ENCODE assay signal across 22 cellular contexts in genomic region chr5:143409972-143410371, GRCh38. TPM values are rescaled to one million over a fixed set of nuclear protein-coding genes. Genes with fewer than 3 reads are reported as not detected.
DNase-seq lines count a peak whose midpoint lies in the region; ATAC-seq and TF ChIP-seq lines count a peak whose summit lies in the region.
"Had no signal": no experiment of that assay in that cellular context is flagged by ENCODE, and none has a peak within 500 bp of the region (broad histone marks: within the 10 kb centered on the region; RNA-seq: fewer than 3 reads in every experiment).

No MANE protein-coding gene starts in this region.

- peaks cover 93% of the 10 kb centered on the region for H3K4me1 ChIP-seq in DND-41 (ENCODE audit: insufficient read depth, low read length)
- peaks cover 0 to 21% of the 10 kb centered on the region in 2 donors for H3K4me1 ChIP-seq in naive thymus-derived CD4-positive, alpha-beta T cell (ENCODE audit: control insufficient read depth in 2 of 2, insufficient read depth in 2 of 2, low read length in 2 of 2)

- peaks cover 93% of the 10 kb centered on the region for H3K79me2 ChIP-seq in DND-41 (ENCODE audit: insufficient read depth, low read length)

- H3K9me3 Mint-ChIP-seq in T-cell, result no peaks in the 10 kb centered on the region
- H3K9me3 Mint-ChIP-seq in activated T-helper 17 cell treated with anti-CD3 and anti-CD28 coated beads, Interleukin-2, amount 50 U/mL, for 72 hours, result no peaks in the 10 kb centered on the region
- peaks cover 0 to 6% (median 0%) of the 10 kb centered on the region in 11 donors for H3K9me3 Mint-ChIP-seq in naive thymus-derived CD4-positive, alpha-beta T cell
- H3K9me3 Mint-ChIP-seq: CD8-positive, alpha-beta T cell had no signal

- H3K36me3 ChIP-seq in DND-41 (ENCODE audit: insufficient read depth, low read length), result peaks cover 3% of the 10 kb centered on the region; the same call in 1 of the 2 replicates
- peaks cover 0 to 4% (median 0%) of the 10 kb centered on the region in 3 experiments for H3K36me3 ChIP-seq in naive thymus-derived CD4-positive, alpha-beta T cell (ENCODE audit: control insufficient read depth in 2 of 3, insufficient read depth in 3 of 3, low read length in 3 of 3)

- H3K27me3 ChIP-seq in DND-41 (ENCODE audit: insufficient read depth, low read length, poor library complexity), result no peaks in the 10 kb centered on the region
- no peaks in the 10 kb centered on the region for H3K27me3 ChIP-seq in naive thymus-derived CD4-positive, alpha-beta T cell (ENCODE audit: control insufficient read depth in 2 of 2, insufficient read depth in 2 of 2, low read length in 2 of 2)

- no peak overlapping the region for H3K4me3 Mint-ChIP-seq in T-cell
- peak overlapping the region; percentile 13 for H3K4me3 Mint-ChIP-seq in activated T-helper 17 cell treated with anti-CD3 and anti-CD28 coated beads, Interleukin-2, amount 50 U/mL, for 72 hours
- no peak overlapping the region for H3K4me3 Mint-ChIP-seq in naive thymus-derived CD4-positive, alpha-beta T cell
- H3K4me3 Mint-ChIP-seq: CD8-positive, alpha-beta T cell had no signal

- ATAC-seq in DND-41 (ENCODE audit: insufficient read depth, low read depth) (0 out of 3 replicates have a peak, but pooled peaks have one; percentile 15), T-cell (replicated peaks in 1 of 4) (peak in 3 of 4 experiments; percentile 3 to 7 (median 6)), GM21526 (IDR thresholded peaks at IDR 0.05; ENCODE audit: low FRiP score, unreplicated experiment) (no peak), HG02884 (IDR thresholded peaks at IDR 0.05; ENCODE audit: unreplicated experiment) (no peak)
- ATAC-seq in activated T-helper 17 cell treated with anti-CD3 and anti-CD28 coated beads, Interleukin-2, amount 50 U/mL, for 72 hours (replicated peaks), result no peak
- peak; percentile 19 for ATAC-seq in naive thymus-derived CD4-positive, alpha-beta T cell
- ATAC-seq: CD8-positive, alpha-beta T cell; HepG2; K562 had no signal

- TF ChIP-seq CTCF in DND-41 (IDR thresholded peaks at IDR 0.05; ENCODE audit: borderline replicate concordance, extremely low read depth, low read length, poor library complexity, severe bottlenecking), result no peak

- H3K27me3 Mint-ChIP-seq in T-cell, result no peaks in the 10 kb centered on the region
- H3K27me3 Mint-ChIP-seq in activated T-helper 17 cell treated with anti-CD3 and anti-CD28 coated beads, Interleukin-2, amount 50 U/mL, for 72 hours, result no peaks in the 10 kb centered on the region
- H3K27me3 Mint-ChIP-seq in naive thymus-derived CD4-positive, alpha-beta T cell, result no peaks in the 10 kb centered on the region

- CTCF ChIA-PET in T-cell (lab: Charles Lee), result interaction anchor here in 1 of 2 donors (1.1 kb wide), 1 partner anchor 406 kb away, joined by 4 read pairs; no protein-coding TSS in a partner anchor
- CTCF ChIA-PET in naive thymus-derived CD4-positive, alpha-beta T cell (lab: Charles Lee), result interaction anchor here (2.9 kb wide), 1 partner anchor 24 kb away, joined by 8 read pairs; no protein-coding TSS in a partner anchor

- no peaks in the 10 kb centered on the region for H3K9me3 ChIP-seq in DND-41 (ENCODE audit: insufficient read depth, low read length, severe bottlenecking)
- H3K9me3 ChIP-seq in naive thymus-derived CD4-positive, alpha-beta T cell (ENCODE audit: control insufficient read depth in 2 of 3, low read length in 3 of 3), result no peaks in the 10 kb centered on the region

- peaks cover 12% of the 10 kb centered on the region for H3K36me3 Mint-ChIP-seq in T-cell
- peaks cover 5% of the 10 kb centered on the region for H3K36me3 Mint-ChIP-seq in activated T-helper 17 cell treated with anti-CD3 and anti-CD28 coated beads, Interleukin-2, amount 50 U/mL, for 72 hours (ENCODE audit: low read depth)
- H3K36me3 Mint-ChIP-seq in naive thymus-derived CD4-positive, alpha-beta T cell, result peaks cover 0 to 18% (median 7%) of the 10 kb centered on the region in 5 donors

- no peaks in the 10 kb centered on the region for H4K20me1 ChIP-seq in DND-41 (ENCODE audit: insufficient read depth, low read length)

- H3K9ac ChIP-seq in DND-41 (ENCODE audit: low read depth, low read length), result no peak overlapping the region; the same call in 1 of the 2 replicates

- intact Hi-C loops in naive thymus-derived CD4-positive, alpha-beta T cell (cut with micrococcal nuclease), result loop anchor here in 1 of 2 donors (10.0 kb wide), 2 partner anchors 555 to 1795 kb away; partner anchors contain the start of gene DIAPH1

- no peak for DNase-seq in DND-41
- DNase-seq in T-cell, result no peak
- peak in 2 of 9 donors; percentile 17 to 25 for DNase-seq in naive thymus-derived CD4-positive, alpha-beta T cell
- no peak for DNase-seq in globus pallidus (ENCODE audit: low spot score)
- DNase-seq: CD8-positive, alpha-beta T cell; DMS153; NCI-H1105; NCI-H146; NCI-H2029; NCI-H2227 treated with DMSO at 0.1 percent for 48 hours; NCI-H510A; PC-9; RPMI8226; SHP77 treated with DMSO at 0.1 percent for 48 hours had no signal

- H3K4me3 ChIP-seq in DND-41 (ENCODE audit: low read depth in 1 of 2, low read length in 2 of 2), result no peak overlapping the region
- no peak overlapping the region for H3K4me3 ChIP-seq in naive thymus-derived CD4-positive, alpha-beta T cell (ENCODE audit: low read length)
- H3K4me3 ChIP-seq: K562, PC-9, SK-N-MC had no signal

- no peak overlapping the region; the same call in 1 of the 2 replicates for H2AFZ ChIP-seq in DND-41 (ENCODE audit: low read depth, low read length)
- H2AFZ ChIP-seq: PC-9 had no signal

- peak overlapping the region; percentile 23 to 86 for H3K27ac Mint-ChIP-seq in T-cell
- H3K27ac Mint-ChIP-seq in activated T-helper 17 cell treated with anti-CD3 and anti-CD28 coated beads, Interleukin-2, amount 50 U/mL, for 72 hours, result no peak overlapping the region
- H3K27ac Mint-ChIP-seq in naive thymus-derived CD4-positive, alpha-beta T cell, result peak overlapping the region in 2 of 9 donors; percentile 27 to 59
- H3K27ac Mint-ChIP-seq: CD8-positive, alpha-beta T cell had no signal

- POLR2A ChIA-PET in T-cell (lab: Charles Lee), result interaction anchor here in 1 of 2 donors (0.6 to 3.4 kb wide), 6 partner anchors 13 to 1301 kb away, joined by 3 to 16 read pairs (median 4); no protein-coding TSS in a partner anchor
- POLR2A ChIA-PET in naive thymus-derived CD4-positive, alpha-beta T cell (lab: Charles Lee), result interaction anchor here (7.8 kb wide), 1 partner anchor 24 kb away, joined by 38 read pairs; no protein-coding TSS in a partner anchor

- H3K4me1 Mint-ChIP-seq in T-cell, result peaks cover 16 to 56% (median 31%) of the 10 kb centered on the region in 3 donors
- peaks cover 12% of the 10 kb centered on the region for H3K4me1 Mint-ChIP-seq in activated T-helper 17 cell treated with anti-CD3 and anti-CD28 coated beads, Interleukin-2, amount 50 U/mL, for 72 hours
- H3K4me1 Mint-ChIP-seq in naive thymus-derived CD4-positive, alpha-beta T cell, result peaks cover 5 to 26% (median 8%) of the 10 kb centered on the region in 7 donors

- peak overlapping the region; percentile 33; the same call in 1 of the 2 replicates for H3K4me2 ChIP-seq in DND-41 (ENCODE audit: insufficient read depth, low read length)
- H3K4me2 ChIP-seq: PC-9 had no signal

- H3K27ac ChIP-seq in DND-41 (ENCODE audit: low read length), result peak overlapping the region; percentile 60
- no peak overlapping the region for H3K27ac ChIP-seq in naive thymus-derived CD4-positive, alpha-beta T cell (ENCODE audit: low read depth, low read length)
- H3K27ac ChIP-seq: HL-60, PC-9, SK-N-MC had no signal

RNA-seq across cellular contexts. Expression of gene NR3C1, which starts 6.5 kb away (rescaled TPM):
- 100 to 1,000 TPM; 108 to 156 (median 122) TPM for total RNA-seq in T-cell
- total RNA-seq in activated T-helper 17 cell treated with anti-CD3 and anti-CD28 coated beads, Interleukin-2, amount 50 U/mL, for 72 hours, result 10 to 100 TPM; 33.2 to 48.3 TPM
- 100 to 1,000 TPM in 3 of 5 experiments, 10 to 100 TPM in 2; 68.0 to 140 (median 121) TPM for total RNA-seq in naive thymus-derived CD4-positive, alpha-beta T cell
- 10 to 100 TPM; 86.1 to 90.2 TPM for polyA plus RNA-seq in naive thymus-derived CD4-positive, alpha-beta T cell
- total RNA-seq: HT-29 had no signal

Comparison
In these comparisons a context has a peak if more than half of its experiments do, and no peak if none do; other contexts are left out.
1. ATAC-seq: peak in DND-41 (single experiment), T-cell (3 of 4) and naive thymus-derived CD4-positive, alpha-beta T cell (single experiment); none in activated T-helper 17 cell treated with anti-CD3 and anti-CD28 coated beads, Interleukin-2, amount 50 U/mL, for 72 hours (single experiment), GM21526 (single experiment) and HG02884 (single experiment).